ENCODE assay signal across 19 cellular contexts in genomic region chr21:37423103-37423502, GRCh38.
"Had no signal": no experiment of that assay in that cellular context is flagged by ENCODE, and none has a peak within 500 bp of the region (broad histone marks: within the 10 kb centered on the region; RNA-seq: fewer than 3 reads in every experiment).

No MANE protein-coding gene starts in this region.

- H3K27me3 ChIP-seq: body of pancreas, cardiac muscle cell, heart right ventricle, sigmoid colon, transverse colon, uterus had no signal

- DNase-seq: activated effector memory CD4-positive, alpha-beta T cell treated with anti-CD3 and anti-CD28 coated beads, Interleukin-2, amount 50 U/mL, for 16 hours; activated naive CD4-positive, alpha-beta T cell treated with anti-CD3 and anti-CD28 coated beads, Interleukin-2, amount 10 ng/mL, durations not matched to agents 7 days and 5 days; activated T-cell treated with anti-CD3 and anti-CD28 coated beads, Interleukin-2, amount 50 U/mL, for 1 hour; anterior cingulate cortex; body of pancreas; heart right ventricle; nephron progenitor cell; nucleus accumbens; sigmoid colon; stimulated activated CD4-positive, alpha-beta T cell treated with anti-CD3 and anti-CD28 coated beads, Interleukin-15, amount 100 ng/mL, for 24 hours; stimulated activated naive B cell treated with anti-CD40 and anti-IgM and Interleukin-4, amounts not matched to agents 10 μg/mL and 1 μg/mL and 100 μg/mL, for 72 hours; T-helper 17 cell; transverse colon; uterus had no signal

- H3K27ac Mint-ChIP-seq: stimulated activated naive B cell treated with anti-CD40 and anti-IgM and Interleukin-4, amounts not matched to agents 10 μg/mL and 1 μg/mL and 100 μg/mL, for 72 hours had no signal

- H3K27me3 Mint-ChIP-seq: activated naive CD4-positive, alpha-beta T cell treated with anti-CD3 and anti-CD28 coated beads, Interleukin-2, amount 10 ng/mL, durations not matched to agents 7 days and 5 days; stimulated activated naive B cell treated with anti-CD40 and anti-IgM and Interleukin-4, amounts not matched to agents 10 μg/mL and 1 μg/mL and 100 μg/mL, for 72 hours; T-helper 17 cell had no signal

- H3K9me3 Mint-ChIP-seq: activated naive CD4-positive, alpha-beta T cell treated with anti-CD3 and anti-CD28 coated beads, Interleukin-2, amount 10 ng/mL, durations not matched to agents 7 days and 5 days had no signal

- H3K36me3 ChIP-seq: uterus had no signal

- H3K27ac ChIP-seq: body of pancreas, cardiac muscle cell, parathyroid adenoma, sigmoid colon, transverse colon, uterus had no signal

- H3K4me1 ChIP-seq: parathyroid adenoma had no signal

- H3K9me3 ChIP-seq: body of pancreas, sigmoid colon, transverse colon, uterus had no signal

- H3K4me3 Mint-ChIP-seq: activated naive CD4-positive, alpha-beta T cell treated with anti-CD3 and anti-CD28 coated beads, Interleukin-2, amount 10 ng/mL, durations not matched to agents 7 days and 5 days; mesothelial cell of epicardium; nephron progenitor cell; stimulated activated naive B cell treated with anti-CD40 and anti-IgM and Interleukin-4, amounts not matched to agents 10 μg/mL and 1 μg/mL and 100 μg/mL, for 72 hours; T-helper 17 cell had no signal

- H3K4me3 ChIP-seq: body of pancreas, cardiac muscle cell, heart right ventricle, lung, sigmoid colon, smooth muscle cell, transverse colon, uterus had no signal

- ATAC-seq: body of pancreas; heart right ventricle; stimulated activated naive B cell treated with anti-CD40 and anti-IgM and Interleukin-4, amounts not matched to agents 10 μg/mL and 1 μg/mL and 100 μg/mL, for 72 hours; T-helper 17 cell had no signal
